Comparison of ENCODE assay signal across 11 cellular contexts in the genomic region with DNA sequence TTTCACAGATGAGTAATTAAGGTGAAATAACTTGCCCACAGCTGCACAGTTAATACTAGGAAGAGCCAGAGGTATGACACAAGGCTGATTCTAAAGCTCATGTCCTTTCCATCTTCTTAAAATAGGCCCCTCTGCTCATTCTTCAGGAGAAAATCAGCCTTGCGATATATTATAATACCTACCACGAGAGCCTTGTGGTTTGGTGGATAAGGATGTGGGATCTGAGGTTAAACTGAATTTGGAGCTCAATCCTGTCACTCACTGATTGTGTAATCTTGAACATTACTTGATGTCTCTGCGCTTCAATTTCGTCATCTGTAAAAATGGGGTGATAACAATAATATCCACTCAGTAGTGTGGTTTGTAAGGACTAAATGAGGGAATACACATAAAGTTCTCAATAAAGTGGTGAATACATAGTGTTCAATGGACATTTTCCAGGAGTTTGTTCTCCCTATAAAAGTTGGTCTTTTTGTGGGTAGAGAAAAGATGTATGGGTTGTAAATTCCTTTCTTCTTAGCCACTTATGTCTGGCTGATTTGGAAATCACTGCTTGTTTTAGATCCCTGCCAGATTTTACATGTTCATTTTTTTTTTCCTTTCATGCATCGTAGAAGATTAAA. TPM values are rescaled to one million over a fixed set of nuclear protein-coding genes. Genes with fewer than 3 reads are reported as not detected.
A peak's percentile ranks its signal among the peaks of the same experiment; 100 is the strongest.
DNase-seq lines count a peak whose midpoint lies in the region; ATAC-seq, FAIRE-seq and TF ChIP-seq lines count a peak whose summit lies in the region.
"Had no signal": no experiment of that assay in that cellular context is flagged by ENCODE, and none has a peak within 500 bp of the region (broad histone marks: within the 10 kb centered on the region; RNA-seq: fewer than 3 reads in every experiment).

No MANE protein-coding gene starts in this region.

- CTCF ChIA-PET in GM12878 (lab: Yijun Ruan, JAX): interaction anchor here (1.4 to 1.7 kb wide), 2 partner anchors 24 to 371 kb away, joined by 3 to 6 read pairs; no protein-coding TSS in a partner anchor

- no peak for TF ChIP-seq POLR2A in GM12878 (IDR thresholded peaks at IDR 0.05; ENCODE audit: low read depth, low read length)
- TF ChIP-seq POLR2A in sigmoid colon (IDR thresholded peaks at IDR 0.05): no peak

- FAIRE-seq in GM12878 (lab: Jason Lieb, UNC): peak; percentile 7

- TF ChIP-seq EP300 in GM12878 (IDR thresholded peaks at IDR 0.05; ENCODE audit: borderline replicate concordance in 1 of 2, control insufficient read depth in 1 of 2, low read depth in 2 of 2, low read length in 2 of 2): no peak
- no peak for TF ChIP-seq EP300 in sigmoid colon (IDR thresholded peaks at IDR 0.05)

- POLR2A ChIA-PET in GM12878 (lab: Charles Lee): no interaction called here

- in situ Hi-C loops in GM12878 (cut with MboI): no loop called here

- H2AFZ ChIP-seq in GM12878 (ENCODE audit: control insufficient read depth, low read depth, low read length): no peak overlapping the region; the same call in 1 of the 2 replicates

- H3K4me1 ChIP-seq in GM12878 (ENCODE audit: control insufficient read depth, insufficient read depth, low read length) (no peaks in the 10 kb centered on the region), neutrophil (ENCODE audit: control insufficient read depth in 1 of 2, insufficient read depth in 1 of 2, low read depth in 1 of 2, low read length in 1 of 2) (peaks cover 8 to 11% of the 10 kb centered on the region in 2 experiments), aorta (ENCODE audit: control insufficient read depth in 1 of 2, insufficient read depth in 2 of 2, low read length in 2 of 2) (no peaks in the 10 kb centered on the region), sigmoid colon (peaks cover 0 to 19% (median 6%) of the 10 kb centered on the region in 4 donors)

- H3K9ac ChIP-seq in GM12878 (ENCODE audit: control insufficient read depth, insufficient read depth, low read length): no peak overlapping the region

- no TSS peak for BruUV-seq in GM12878 (replicated peaks; lab: Mats Ljungman, UMichigan)

- SMC1A ChIA-PET in GM12878 (lab: Charles Lee; ENCODE audit: uncharacterized antibody, unreplicated experiment): interaction anchor here (0.7 to 1.3 kb wide), 3 partner anchors 10 to 124 kb away, joined by 3 to 4 read pairs (median 3); no protein-coding TSS in a partner anchor

- H3K79me2 ChIP-seq in GM12878 (ENCODE audit: control insufficient read depth, insufficient read depth, low read length): no peaks in the 10 kb centered on the region

- H3K4me3 ChIP-seq in GM12878: no peak overlapping the region
- no peak overlapping the region for H3K4me3 ChIP-seq in neutrophil (ENCODE audit: low read depth in 1 of 2, low read length in 1 of 2)
- H3K4me3 ChIP-seq in aorta (ENCODE audit: low read length in 2 of 2): no peak overlapping the region
- H3K4me3 ChIP-seq in sigmoid colon: no peak overlapping the region
- H3K4me3 ChIP-seq: MG63, upper lobe of left lung had no signal

- RAD21 ChIA-PET in GM12878 (lab: Charles Lee; ENCODE audit: unreplicated experiment): no interaction called here

- H3K27ac ChIP-seq in GM12878 (ENCODE audit: control insufficient read depth, insufficient read depth): no peak overlapping the region
- peak overlapping the region; percentile 23 for H3K27ac ChIP-seq in neutrophil
- H3K27ac ChIP-seq in aorta (ENCODE audit: low read depth in 1 of 2, low read length in 2 of 2): no peak overlapping the region
- H3K27ac ChIP-seq in sigmoid colon: no peak overlapping the region
- H3K27ac ChIP-seq: upper lobe of left lung, VCaP had no signal

- no peaks in the 10 kb centered on the region for H4K20me1 ChIP-seq in GM12878 (ENCODE audit: control insufficient read depth, insufficient read depth)

- TF ChIP-seq CTCF in GM12878 (IDR thresholded peaks at IDR 0.05 in 2 of 3, conservative IDR thresholded peaks at IDR 0.05 in 1 of 3; ENCODE audit: control insufficient read depth in 2 of 3, extremely low read depth in 1 of 3, insufficient read depth in 1 of 3, low read depth in 3 of 3, low read length in 3 of 3) (no peak), neutrophil (IDR thresholded peaks at IDR 0.05) (no peak), sigmoid colon (IDR thresholded peaks at IDR 0.05) (no peak)

- no peaks in the 10 kb centered on the region for H3K36me3 ChIP-seq in GM12878 (ENCODE audit: control insufficient read depth in 2 of 2, insufficient read depth in 2 of 2, low read length in 1 of 2)
- no peaks in the 10 kb centered on the region for H3K36me3 ChIP-seq in neutrophil
- H3K36me3 ChIP-seq in aorta (ENCODE audit: control insufficient read depth in 1 of 2, insufficient read depth in 2 of 2, low read length in 1 of 2): no peaks in the 10 kb centered on the region
- no peaks in the 10 kb centered on the region for H3K36me3 ChIP-seq in sigmoid colon
- H3K36me3 ChIP-seq: MG63, upper lobe of left lung had no signal

- ATAC-seq in GM12878 (no peak), aorta (ENCODE audit: low FRiP score) (no peak), HG03342 (IDR thresholded peaks at IDR 0.05; ENCODE audit: unreplicated experiment) (no peak), GM18909 (IDR thresholded peaks at IDR 0.05; ENCODE audit: poor library complexity, unreplicated experiment) (no peak)

- H3K27me3 ChIP-seq in GM12878 (replicated peaks in 1 of 2; ENCODE audit: control insufficient read depth in 2 of 2, insufficient read depth in 2 of 2, low read length in 1 of 2): no peaks in the 10 kb centered on the region
- H3K27me3 ChIP-seq in neutrophil: no peaks in the 10 kb centered on the region
- H3K27me3 ChIP-seq in aorta (ENCODE audit: control insufficient read depth in 1 of 2, insufficient read depth in 2 of 2, low read length in 1 of 2): no peaks in the 10 kb centered on the region
- H3K27me3 ChIP-seq in sigmoid colon: no peaks in the 10 kb centered on the region
- H3K27me3 ChIP-seq: MG63, upper lobe of left lung had no signal

- no peak for TF ChIP-seq RAD21 in GM12878 (IDR thresholded peaks at IDR 0.05; ENCODE audit: insufficient read depth, low read depth, low read length)

- DNase-seq in Daoy (ENCODE audit: low read depth) (peak; percentile 85), NCI-H226 (peak; percentile 94), GM12878 (ENCODE audit: low read depth, low spot score) (no peak), aorta (no peak), sigmoid colon (no peak)
- DNase-seq: MG63, upper lobe of left lung had no signal

- H3K9me3 ChIP-seq in GM12878 (replicated peaks; ENCODE audit: control insufficient read depth, insufficient read depth, low read length) (no peaks in the 10 kb centered on the region), neutrophil (no peaks in the 10 kb centered on the region), aorta (ENCODE audit: control insufficient read depth, low read length) (no peaks in the 10 kb centered on the region), sigmoid colon (peaks cover 0 to 5% (median 0%) of the 10 kb centered on the region in 4 donors)

- H3K4me2 ChIP-seq in GM12878 (ENCODE audit: control insufficient read depth, insufficient read depth): no peak overlapping the region

- intact Hi-C loops in GM12878 (cut with micrococcal nuclease; ENCODE audit: unreplicated experiment) (no loop called here), aorta (cut with DNase I) (no loop called here), sigmoid colon (cut with DNase I) (no loop called here)

- 74% methylated on average over 5 of the region's 5 CpGs for WGBS in GM12878 (ENCODE audit: insufficient coverage, insufficient replicate concordance, low lambda C conversion rate, missing lambda C conversion rate)
- WGBS in aorta, 2 donors: 48 to 57% methylated on average over 5 of the region's 5 CpGs
- WGBS in sigmoid colon, 2 donors: 55 to 77% methylated on average over 5 of the region's 5 CpGs

TF ChIP-seq in GM12878, 131 proteins besides CTCF, POLR2A, EP300 and RAD21:
- peak; percentile 39; the same call in 1 of the 2 replicates for TF ChIP-seq RUNX3 (IDR thresholded peaks at IDR 0.05; ENCODE audit: low read length)
- TF ChIP-seq, protein P1, sequence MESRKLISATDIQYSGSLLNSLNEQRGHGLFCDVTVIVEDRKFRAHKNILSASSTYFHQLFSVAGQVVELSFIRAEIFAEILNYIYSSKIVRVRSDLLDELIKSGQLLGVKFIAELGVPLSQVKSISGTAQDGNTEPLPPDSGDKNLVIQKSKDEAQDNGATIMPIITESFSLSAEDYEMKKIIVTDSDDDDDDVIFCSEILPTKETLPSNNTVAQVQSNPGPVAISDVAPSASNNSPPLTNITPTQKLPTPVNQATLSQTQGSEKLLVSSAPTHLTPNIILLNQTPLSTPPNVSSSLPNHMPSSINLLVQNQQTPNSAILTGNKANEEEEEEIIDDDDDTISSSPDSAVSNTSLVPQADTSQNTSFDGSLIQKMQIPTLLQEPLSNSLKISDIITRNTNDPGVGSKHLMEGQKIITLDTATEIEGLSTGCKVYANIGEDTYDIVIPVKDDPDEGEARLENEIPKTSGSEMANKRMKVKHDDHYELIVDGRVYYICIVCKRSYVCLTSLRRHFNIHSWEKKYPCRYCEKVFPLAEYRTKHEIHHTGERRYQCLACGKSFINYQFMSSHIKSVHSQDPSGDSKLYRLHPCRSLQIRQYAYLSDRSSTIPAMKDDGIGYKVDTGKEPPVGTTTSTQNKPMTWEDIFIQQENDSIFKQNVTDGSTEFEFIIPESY (IDR thresholded peaks at IDR 0.05): no peak

RNA-seq across cellular contexts. Expression of gene ATP2B1, which starts 25.1 kb away (rescaled TPM):
- total RNA-seq in Daoy (2014; rRNA removed; shearing (Covaris generic)): 26.9 and 37.0 TPM in 2 replicates
- 216 and 232 TPM in 2 replicates for total RNA-seq in GM12878 (2013; cell fraction: nucleolus; rRNA removed)
- total RNA-seq in GM12878 (2014; rRNA removed) (46.0 and 56.0 TPM in 2 replicates), GM12878 (2014; rRNA removed; fragmentation: Illumina TruSeq; extraction: Trizol) (67.8 TPM in 2 replicates), GM12878 (2021) (51.1 and 54.9 TPM in 2 replicates), aorta (10 to 100 TPM; 26.8 to 44.8 TPM), sigmoid colon (10 to 100 TPM; 27.6 to 39.1 (median 34.4) TPM)
- 9.9 TPM for polyA plus RNA-seq in GM12878 (2011; ENCODE audit: low read depth)
- polyA plus RNA-seq in GM12878 (2011; rRNA removed) (27.1 and 39.4 TPM in 2 replicates), GM12878 (2014; fragmentation: Illumina TruSeq; extraction: Trizol) (51.0 and 74.4 TPM in 2 replicates), GM12878 (2014; fragmentation: Nextera tagmentation; extraction: Ambion mirVana) (10 to 100 TPM; 15.9 to 18.6 TPM), GM12878 (2014; rRNA removed) (22.9 and 29.1 TPM in 2 replicates), GM12878 (2016; fragmentation: Nextera tagmentation; extraction: Ambion mirVana) (10 to 100 TPM; 53.0 to 62.2 TPM), aorta (1 to 10 TPM; 5.7 to 8.3 TPM), sigmoid colon (10 to 100 TPM in 1 of 3 donors, 1 to 10 TPM in 2; 4.8 to 21.4 (median 5.5) TPM)
- polyA plus RNA-seq in GM12878 (2011; cell fraction: cytosol; rRNA removed): 11.5 and 16.7 TPM in 2 replicates
- 37.7 and 38.4 TPM in 2 replicates for polyA plus RNA-seq in GM12878 (2011; cell fraction: nucleus; rRNA removed)
- polyA plus RNA-seq in GM12878 (2012): 20.4 and 23.0 TPM in 2 replicates
- 30.6 and 40.5 TPM in 2 replicates for polyA minus RNA-seq in GM12878 (2011; rRNA and poly(A)+ RNA removed)
- polyA minus RNA-seq in GM12878 (2011; cell fraction: cytosol; rRNA and poly(A)+ RNA removed): 14.3 and 17.3 TPM in 2 replicates
- polyA minus RNA-seq in GM12878 (2011; cell fraction: nucleus; rRNA and poly(A)+ RNA removed): 48.6 and 86.0 TPM in 2 replicates

Comparison
In these comparisons a context has a peak if more than half of its experiments do, and no peak if none do; other contexts are left out.
1. DNase-seq: peak in Daoy (single experiment) and NCI-H226 (single experiment); none in GM12878 (single experiment), aorta (0 of 2) and sigmoid colon (single experiment).